ENCODE assay signal across 9 cellular contexts in the genomic region with DNA sequence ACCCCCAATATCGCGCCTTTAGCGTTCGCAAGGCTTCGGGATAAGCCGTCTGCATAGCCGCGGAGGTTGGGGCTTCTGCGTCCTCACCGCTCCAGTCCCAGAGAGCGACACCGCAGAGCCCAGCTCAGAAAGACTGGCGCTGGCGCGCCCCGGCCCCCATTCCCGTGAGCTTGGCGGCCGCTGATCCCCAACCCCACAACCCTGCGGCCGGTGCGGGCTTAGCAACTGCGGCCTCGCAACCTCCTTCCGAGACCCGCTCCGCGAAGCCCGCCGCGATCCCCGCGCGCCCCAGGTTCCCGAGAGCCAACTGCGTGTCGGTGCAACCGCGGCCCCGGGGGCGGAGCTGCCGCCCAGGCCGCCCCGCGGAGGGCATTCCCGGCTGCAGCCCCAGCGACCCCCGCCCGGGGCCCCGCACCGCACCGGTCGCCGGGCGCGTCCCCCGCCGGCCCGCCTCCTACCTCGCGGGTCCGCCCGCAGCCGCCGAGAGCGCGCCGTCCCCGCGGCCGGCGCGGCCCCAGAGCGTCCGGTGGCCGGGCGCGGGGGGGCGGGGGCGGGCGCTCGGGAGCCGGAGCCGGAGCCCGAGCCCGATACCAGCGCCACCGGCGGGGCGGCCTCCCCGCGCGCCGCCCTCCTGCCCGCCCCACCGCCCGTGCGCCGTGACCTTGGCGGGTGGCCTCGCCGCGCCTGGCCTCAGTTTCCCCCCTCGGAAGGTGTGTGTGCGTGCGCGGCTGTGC.
DNase-seq lines count a peak whose midpoint lies in the region; ATAC-seq, FAIRE-seq and TF ChIP-seq lines count a peak whose summit lies in the region.
"Had no signal": no experiment of that assay in that cellular context is flagged by ENCODE, and none has a peak within 500 bp of the region (broad histone marks: within the 10 kb centered on the region; RNA-seq: fewer than 3 reads in every experiment).

No MANE protein-coding gene starts in this region.

- no peak for DNase-seq in activated CD8-positive, alpha-beta memory T cell treated with anti-CD3 and anti-CD28 coated beads, Interleukin-2, amount 10 ng/mL, durations not matched to agents 7 days and 5 days
- no peak for DNase-seq in activated CD8-positive, alpha-beta memory T cell treated with anti-CD3 and anti-CD28 coated beads, Interleukin-2, amount 50 U/mL, for 4 hours
- DNase-seq in NB4 (ENCODE audit: low read depth), result peak; percentile 64
- DNase-seq in bronchial epithelial cell (ENCODE audit: low read depth), result no peak
- DNase-seq in lower leg skin (ENCODE audit: low spot score in 2 of 2), result no peak
- no peak for DNase-seq in type B pancreatic cell (ENCODE audit: extremely low spot score, unreplicated experiment)
- no peak for DNase-seq in DMS114 treated with DMSO at 0.1 percent for 48 hours (lab: John Stamatoyannopoulos, UW; ENCODE audit: unreplicated experiment)
- DNase-seq in SW480 (ENCODE audit: low spot score), result no peak

- no peak for TF ChIP-seq POLR2A in NB4 (IDR thresholded peaks at IDR 0.05; ENCODE audit: extremely low read depth, insufficient read length)
- TF ChIP-seq POLR2A in lower leg skin (IDR thresholded peaks at IDR 0.05), result no peak

- no peak overlapping the region for H3K27ac Mint-ChIP-seq in activated CD8-positive, alpha-beta memory T cell treated with anti-CD3 and anti-CD28 coated beads, Interleukin-2, amount 10 ng/mL, durations not matched to agents 7 days and 5 days
- H3K27ac Mint-ChIP-seq in type B pancreatic cell, result no peak overlapping the region

- peak overlapping the region; percentile 50 for H3K4me3 ChIP-seq in NB4 (ENCODE audit: low read depth, low read length)
- H3K4me3 ChIP-seq in bronchial epithelial cell (ENCODE audit: low read depth, low read length), result peak overlapping the region; percentile 63
- peak overlapping the region; percentile 64 for H3K4me3 ChIP-seq in lower leg skin (ENCODE audit: low read depth, poor library complexity, severe bottlenecking)

- no peaks in the 10 kb centered on the region for H3K27me3 Mint-ChIP-seq in activated CD8-positive, alpha-beta memory T cell treated with anti-CD3 and anti-CD28 coated beads, Interleukin-2, amount 10 ng/mL, durations not matched to agents 7 days and 5 days
- peaks cover 36% of the 10 kb centered on the region for H3K27me3 Mint-ChIP-seq in type B pancreatic cell

- H3K27me3 ChIP-seq in bronchial epithelial cell (ENCODE audit: control insufficient read depth, insufficient read depth, low read length), result peaks cover 7% of the 10 kb centered on the region

- H3K36me3 Mint-ChIP-seq in activated CD8-positive, alpha-beta memory T cell treated with anti-CD3 and anti-CD28 coated beads, Interleukin-2, amount 10 ng/mL, durations not matched to agents 7 days and 5 days, result peaks cover 15% of the 10 kb centered on the region
- no peaks in the 10 kb centered on the region for H3K36me3 Mint-ChIP-seq in type B pancreatic cell

- intact Hi-C loops in lower leg skin (cut with DNase I; ENCODE audit: low total_unique reads), result no loop called here

- CTCF ChIA-PET in activated CD8-positive, alpha-beta memory T cell treated with anti-CD3 and anti-CD28 coated beads, Interleukin-2, amount 10 ng/mL, durations not matched to agents 7 days and 5 days (lab: Charles Lee), result interaction anchor here (1.3 to 8.8 kb wide), 11 partner anchors 11 to 95 kb away, joined by 3 to 120 read pairs (median 8); no protein-coding TSS in a partner anchor

- ATAC-seq in activated CD8-positive, alpha-beta memory T cell treated with anti-CD3 and anti-CD28 coated beads, Interleukin-2, amount 10 ng/mL, durations not matched to agents 7 days and 5 days, result peak; percentile 13

- peaks cover 25% of the 10 kb centered on the region for H3K4me1 Mint-ChIP-seq in activated CD8-positive, alpha-beta memory T cell treated with anti-CD3 and anti-CD28 coated beads, Interleukin-2, amount 10 ng/mL, durations not matched to agents 7 days and 5 days
- peaks cover 15% of the 10 kb centered on the region for H3K4me1 Mint-ChIP-seq in type B pancreatic cell (ENCODE audit: unreplicated experiment)

- FAIRE-seq in bronchial epithelial cell (lab: Jason Lieb, UNC), result no peak
- FAIRE-seq: endometrium had no signal

- H3K9me3 Mint-ChIP-seq in activated CD8-positive, alpha-beta memory T cell treated with anti-CD3 and anti-CD28 coated beads, Interleukin-2, amount 10 ng/mL, durations not matched to agents 7 days and 5 days (ENCODE audit: low read depth), result no peaks in the 10 kb centered on the region
- no peaks in the 10 kb centered on the region for H3K9me3 Mint-ChIP-seq in type B pancreatic cell

- TF ChIP-seq CTCF in NB4 (IDR thresholded peaks at IDR 0.05; ENCODE audit: low read depth, low read length) (no peak), bronchial epithelial cell (IDR thresholded peaks at IDR 0.05; ENCODE audit: insufficient read depth, low read length, severe bottlenecking) (no peak), lower leg skin (IDR thresholded peaks at IDR 0.05) (no peak), type B pancreatic cell (conservative IDR thresholded peaks at IDR 0.05) (no peak)

- 0% methylated on average over 6 to 55 of the region's 107 CpGs for WGBS in lower leg skin, 2 donors

- H3K4me3 Mint-ChIP-seq in activated CD8-positive, alpha-beta memory T cell treated with anti-CD3 and anti-CD28 coated beads, Interleukin-2, amount 10 ng/mL, durations not matched to agents 7 days and 5 days, result peak overlapping the region; percentile 92
- peak overlapping the region; percentile 93 for H3K4me3 Mint-ChIP-seq in type B pancreatic cell

- H3K36me3 ChIP-seq in bronchial epithelial cell (ENCODE audit: control insufficient read depth, insufficient read depth, low read length), result no peaks in the 10 kb centered on the region
